ENCODE assay signal across 1 cellular context in genomic region chr17:3474212-3474611, GRCh38.
A peak's percentile ranks its signal among the peaks of the same experiment; 100 is the strongest.
TF ChIP-seq lines count a peak whose summit lies in the region.

No MANE protein-coding gene starts in this region.

TF ChIP-seq in HepG2, 621 proteins besides CTCF, POLR2A, EP300 and RAD21 (continued from another document):
- TF ChIP-seq ATF4 (CRISPR knock-in tag; IDR thresholded peaks at IDR 0.05) (peak in 1 of 2 experiments; percentile 89; a peak in 2 of 4 replicates), HNRNPUL1 (IDR thresholded peaks at IDR 0.05; ENCODE audit: low read depth, low read length) (peak; percentile 65; the same call in 1 of the 2 replicates), SOX13 (IDR thresholded peaks at IDR 0.05) (no peak), SOX13 (CRISPR knock-in tag; conservative IDR thresholded peaks at IDR 0.05 in 1 of 2, IDR thresholded peaks at IDR 0.05 in 1 of 2) (0 out of 4 replicates have a peak, but pooled peaks of 1 of the 2 experiments have one; percentile 22), MXI1 (IDR thresholded peaks at IDR 0.05; ENCODE audit: borderline replicate concordance, low read depth, low read length) (peak; percentile 44; the same call in 1 of the 3 replicates), HMG20A (CRISPR knock-in tag; IDR thresholded peaks at IDR 0.05; ENCODE audit: borderline replicate concordance) (peak; percentile 56; the same call in 1 of the 2 replicates), AGO1 (IDR thresholded peaks at IDR 0.05; ENCODE audit: low read depth, low read length, poor library complexity, severe bottlenecking) (no peak), RXRB (CRISPR knock-in tag; IDR thresholded peaks at IDR 0.05; ENCODE audit: borderline replicate concordance) (peak; percentile 90), PPARG (CRISPR knock-in tag; conservative IDR thresholded peaks at IDR 0.05) (peak; percentile 96), IRF2 (CRISPR knock-in tag; IDR thresholded peaks at IDR 0.05) (0 out of 2 replicates have a peak, but pooled peaks have one; percentile 39), ASH2L (IDR thresholded peaks at IDR 0.05; ENCODE audit: insufficient read length, low read depth, low read length) (peak; percentile 84), HNF4A (CRISPR knock-in tag; IDR thresholded peaks at IDR 0.05) (peak; percentile 5; the same call in 1 of the 2 replicates), GATAD2A (CRISPR knock-in tag; IDR thresholded peaks at IDR 0.05) (peak; percentile 66), KDM6A (CRISPR knock-in tag; IDR thresholded peaks at IDR 0.05; ENCODE audit: low read depth) (peak; percentile 63), ZNF180 (CRISPR knock-in tag; IDR thresholded peaks at IDR 0.05; ENCODE audit: borderline replicate concordance, low read depth) (no peak), MAFG (CRISPR knock-in tag; IDR thresholded peaks at IDR 0.05) (peak; percentile 80), CEBPG (CRISPR knock-in tag; IDR thresholded peaks at IDR 0.05) (peak; percentile 50), KDM5B (CRISPR knock-in tag; IDR thresholded peaks at IDR 0.05; ENCODE audit: borderline replicate concordance) (no peak), HOMEZ (CRISPR knock-in tag; IDR thresholded peaks at IDR 0.05; ENCODE audit: low read depth) (peak; percentile 26; the same call in 1 of the 2 replicates), CREB1 (IDR thresholded peaks at IDR 0.05) (peak; percentile 78), CREB1 (CRISPR knock-in tag; IDR thresholded peaks at IDR 0.05) (peak; percentile 70), SOX5 (CRISPR knock-in tag; IDR thresholded peaks at IDR 0.05; ENCODE audit: borderline replicate concordance) (peak; percentile 58), RFX3 (CRISPR knock-in tag; IDR thresholded peaks at IDR 0.05) (peak; percentile 40; the same call in 1 of the 2 replicates), FOXA1 (IDR thresholded peaks at IDR 0.05) (no peak), FOXA1 (CRISPR knock-in tag; IDR thresholded peaks at IDR 0.05) (peak; percentile 40), MAFF (IDR thresholded peaks at IDR 0.05; ENCODE audit: low read depth, low read length) (peak; percentile 99), ELF3 (CRISPR knock-in tag; IDR thresholded peaks at IDR 0.05) (0 out of 2 replicates have a peak, but pooled peaks have one; percentile 22)
- TF ChIP-seq, protein P1, sequence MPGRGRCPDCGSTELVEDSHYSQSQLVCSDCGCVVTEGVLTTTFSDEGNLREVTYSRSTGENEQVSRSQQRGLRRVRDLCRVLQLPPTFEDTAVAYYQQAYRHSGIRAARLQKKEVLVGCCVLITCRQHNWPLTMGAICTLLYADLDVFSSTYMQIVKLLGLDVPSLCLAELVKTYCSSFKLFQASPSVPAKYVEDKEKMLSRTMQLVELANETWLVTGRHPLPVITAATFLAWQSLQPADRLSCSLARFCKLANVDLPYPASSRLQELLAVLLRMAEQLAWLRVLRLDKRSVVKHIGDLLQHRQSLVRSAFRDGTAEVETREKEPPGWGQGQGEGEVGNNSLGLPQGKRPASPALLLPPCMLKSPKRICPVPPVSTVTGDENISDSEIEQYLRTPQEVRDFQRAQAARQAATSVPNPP (CRISPR knock-in tag; IDR thresholded peaks at IDR 0.05), result no peak
